12 cellular contexts compared by ENCODE assay signal in genomic region chr5:143562935-143563334, GRCh38.
DNase-seq lines count a peak whose midpoint lies in the region; ATAC-seq, FAIRE-seq and TF ChIP-seq lines count a peak whose summit lies in the region.
"Had no signal": no experiment of that assay in that cellular context is flagged by ENCODE, and none has a peak within 500 bp of the region (broad histone marks: within the 10 kb centered on the region; RNA-seq: fewer than 3 reads in every experiment).

No MANE protein-coding gene starts in this region.

- H3K4ac ChIP-seq in IMR-90 (ENCODE audit: low read depth, low read length) = peak overlapping the region; percentile 88

- peak overlapping the region; percentile 84 for H4K91ac ChIP-seq in IMR-90 (ENCODE audit: insufficient read depth, low read depth, low read length)

- H4K20me1 ChIP-seq in IMR-90 (ENCODE audit: insufficient read depth, low read length) = no peaks in the 10 kb centered on the region

- H3K27me3 ChIP-seq in IMR-90 (ENCODE audit: control insufficient read depth, insufficient read depth, low read length) = no peaks in the 10 kb centered on the region
- no peaks in the 10 kb centered on the region for H3K27me3 ChIP-seq in ovary
- no peaks in the 10 kb centered on the region for H3K27me3 ChIP-seq in A673 (replicated peaks; ENCODE audit: insufficient read depth, low read depth, low read length, poor library complexity)

- dilution Hi-C loops in IMR-90 (cut with HindIII; ENCODE audit: low sequenced_read_pairs, unreplicated experiment) = no loop called here

- H4K5ac ChIP-seq in IMR-90 (ENCODE audit: low read depth, low read length) = peak overlapping the region; percentile 70

- H3K23ac ChIP-seq in IMR-90 (ENCODE audit: low read depth, low read length) = peak overlapping the region; percentile 62; the same call in 1 of the 2 replicates

- FAIRE-seq in HTR-8/SVneo (lab: Jason Lieb, UNC) = no peak

- peak overlapping the region; percentile 84 for H2AFZ ChIP-seq in IMR-90 (replicated peaks; ENCODE audit: low read length, poor library complexity)

- H3K56ac ChIP-seq in IMR-90 (ENCODE audit: extremely low read depth, insufficient read depth, low read length) = no peak overlapping the region

- H2BK5ac ChIP-seq in IMR-90 (ENCODE audit: low read depth, low read length, poor library complexity, severe bottlenecking) = peak overlapping the region; percentile 78

- no peaks in the 10 kb centered on the region for H3K36me3 ChIP-seq in IMR-90 (ENCODE audit: control insufficient read depth, insufficient read depth, low read length)
- H3K36me3 ChIP-seq in ovary = no peaks in the 10 kb centered on the region
- H3K36me3 ChIP-seq in A673 (ENCODE audit: insufficient read depth, low read length, poor library complexity, severe bottlenecking) = no peaks in the 10 kb centered on the region

- no peak overlapping the region for H3K9ac ChIP-seq in IMR-90 (ENCODE audit: low read depth, low read length)

- POLR2A ChIA-PET in IMR-90 (lab: Charles Lee; ENCODE audit: unreplicated experiment) (no interaction called here), A673 (lab: Charles Lee; ENCODE audit: low non-redundant PET) (no interaction called here)

- H2BK20ac ChIP-seq in IMR-90 (ENCODE audit: low read depth, low read length) = peak overlapping the region; percentile 76

- H2BK15ac ChIP-seq in IMR-90 (ENCODE audit: low read depth, low read length) = peak overlapping the region; percentile 78; the same call in 2 of the 3 replicates

- H3K18ac ChIP-seq in IMR-90 (ENCODE audit: low read depth, low read length) = peak overlapping the region; percentile 75

- TF ChIP-seq POLR2A in IMR-90 (IDR thresholded peaks at IDR 0.05; ENCODE audit: low read depth, low read length) (no peak), ovary (IDR thresholded peaks at IDR 0.05) (no peak)

- CTCF ChIA-PET in IMR-90 (lab: Yijun Ruan, JAX) = no interaction called here
- CTCF ChIA-PET in A673 (lab: Charles Lee) = no interaction called here

- WGBS in IMR-90 (ENCODE audit: extremely low coverage in 2 of 2, insufficient read length in 1 of 2), 2 experiments = no CpG with 5 or more reads among the region's 4 CpGs
- 64 to 72% (median 65%) methylated on average over 4 of the region's 4 CpGs for WGBS in ovary, 3 donors

- no peak for TF ChIP-seq EP300 in ovary (IDR thresholded peaks at IDR 0.05)

- H3K14ac ChIP-seq in IMR-90 (replicated peaks; ENCODE audit: low read depth, low read length) = peak overlapping the region; percentile 77

- no peaks in the 10 kb centered on the region for H3K9me3 ChIP-seq in IMR-90 (ENCODE audit: control insufficient read depth, insufficient read depth, low read length)
- H3K9me3 ChIP-seq in ovary = no peaks in the 10 kb centered on the region
- H3K9me3 ChIP-seq in A673 (ENCODE audit: low read depth, low read length, poor library complexity, severe bottlenecking) = no peaks in the 10 kb centered on the region

- H3K4me3 ChIP-seq in IMR-90 (ENCODE audit: insufficient read depth, low read depth, low read length) (no peak overlapping the region), ovary (no peak overlapping the region), A673 (ENCODE audit: low read depth, low read length, poor library complexity, severe bottlenecking) (no peak overlapping the region)

- H2BK120ac ChIP-seq in IMR-90 (ENCODE audit: low read depth, low read length) = peak overlapping the region; percentile 86

- no peak for TF ChIP-seq CTCF in IMR-90 (conservative IDR thresholded peaks at IDR 0.05; ENCODE audit: low read depth, low read length)
- no peak for TF ChIP-seq CTCF in ovary (IDR thresholded peaks at IDR 0.05)
- no peak for TF ChIP-seq CTCF in A673 (conservative IDR thresholded peaks at IDR 0.05; ENCODE audit: low read depth, low read length)

- H3K4me2 ChIP-seq in IMR-90 (ENCODE audit: low read depth, low read length) = no peak overlapping the region

- H3K27ac ChIP-seq in IMR-90 (ENCODE audit: insufficient read depth, low read length) (peak overlapping the region; percentile 2; the same call in 1 of the 2 replicates), ovary (no peak overlapping the region), A673 (ENCODE audit: low read depth, low read length, poor library complexity, severe bottlenecking) (no peak overlapping the region)

- intact Hi-C loops in IMR-90 (cut with micrococcal nuclease) = no loop called here
- intact Hi-C loops in Right ventricle myocardium superior (cut with DNase I) = no loop called here
- intact Hi-C loops in sciatic nerve (cut with DNase I) = no loop called here
- intact Hi-C loops in ovary (cut with DNase I) = no loop called here
- intact Hi-C loops in A673 (cut with micrococcal nuclease; ENCODE audit: unreplicated experiment) = no loop called here

- TF ChIP-seq RAD21 in IMR-90 (IDR thresholded peaks at IDR 0.05; ENCODE audit: low read length) = no peak; the same call in 1 of the 2 replicates

- ATAC-seq in IMR-90 (ENCODE audit: low read depth) (peak; percentile 67), Right ventricle myocardium superior (ENCODE audit: poor library complexity) (peak; percentile 86), sciatic nerve (peak; percentile 96)
- ATAC-seq: activated CD8-positive, alpha-beta memory T cell treated with anti-CD3 and anti-CD28 coated beads, Interleukin-2, amount 10 ng/mL, durations not matched to agents 7 days and 5 days had no signal

- peak overlapping the region; percentile 17 for H2AK9ac ChIP-seq in IMR-90 (replicated peaks; ENCODE audit: low read depth, low read length, poor library complexity)

- H3K9me1 ChIP-seq in IMR-90 (ENCODE audit: insufficient read depth, low read length) = peaks cover 11% of the 10 kb centered on the region

- H3K4me1 ChIP-seq in IMR-90 (ENCODE audit: control insufficient read depth, insufficient read depth, low read length) = peaks cover 6% of the 10 kb centered on the region
- no peaks in the 10 kb centered on the region for H3K4me1 ChIP-seq in ovary (ENCODE audit: insufficient read depth)
- no peaks in the 10 kb centered on the region for H3K4me1 ChIP-seq in A673 (ENCODE audit: insufficient read depth, low read length, poor library complexity, severe bottlenecking)

- in situ Hi-C loops in IMR-90 (cut with MboI; ENCODE audit: low sequenced_read_pairs) = loop anchor here (10.0 kb wide), 1 partner anchor 262 kb away; no protein-coding TSS in a partner anchor

- BruUV-seq in IMR-90 (replicated peaks; lab: Mats Ljungman, UMichigan) (no TSS peak), A673 (replicated peaks; lab: Mats Ljungman, UMichigan) (no TSS peak)

- DNase-seq in IMR-90 = peak; percentile 86
- DNase-seq in amniotic stem cell (lab: John Stamatoyannopoulos, UW) = peak; percentile 28
- peak; percentile 37 for DNase-seq in Right ventricle myocardium superior
- DNase-seq in sciatic nerve (ENCODE audit: low spot score) = no peak
- no peak for DNase-seq in HTR-8/SVneo (ENCODE audit: insufficient read length, low spot score)
- no peak for DNase-seq in superior temporal gyrus (ENCODE audit: extremely low spot score)
- DNase-seq in ovary = no peak
- no peak for DNase-seq in A673 (ENCODE audit: low spot score)
- DNase-seq: activated CD8-positive, alpha-beta memory T cell treated with anti-CD3 and anti-CD28 coated beads, Interleukin-2, amount 10 ng/mL, durations not matched to agents 7 days and 5 days; DMS79 treated with DMSO at 0.1 percent for 48 hours; stimulated activated naive CD4-positive, alpha-beta T cell treated with Interleukin-2 at 50 U/mL for 16 hours; T-helper 2 cell had no signal

- H3K79me1 ChIP-seq in IMR-90 (ENCODE audit: low read depth in 1 of 2, low read length in 2 of 2) = no peaks in the 10 kb centered on the region

- H2AK5ac ChIP-seq in IMR-90 (ENCODE audit: low read depth, low read length) = peak overlapping the region; percentile 70

- peak overlapping the region; percentile 2 to 74; a peak in 3 of 4 replicates for H4K8ac ChIP-seq in IMR-90 (ENCODE audit: low read depth in 2 of 2, low read length in 2 of 2)

TF ChIP-seq in IMR-90, 13 proteins besides CTCF, POLR2A, EP300 and RAD21:
- TF ChIP-seq MXI1 (IDR thresholded peaks at IDR 0.05; ENCODE audit: borderline replicate concordance, low read depth, low read length) = no peak
- TF ChIP-seq ELK1 (IDR thresholded peaks at IDR 0.05; ENCODE audit: borderline replicate concordance, low read depth, low read length) = no peak
- TF ChIP-seq CEBPB (IDR thresholded peaks at IDR 0.05; ENCODE audit: low read depth, low read length) = peak; percentile 51; the same call in 1 of the 2 replicates
- no peak for TF ChIP-seq SMC3 (IDR thresholded peaks at IDR 0.05; ENCODE audit: low read depth, low read length)

Comparison
In these comparisons a context has a peak if more than half of its experiments do, and no peak if none do; other contexts are left out.
1. DNase-seq: peak in IMR-90 (single experiment), amniotic stem cell (single experiment) and Right ventricle myocardium superior (single experiment); none in sciatic nerve (single experiment), HTR-8/SVneo (single experiment), superior temporal gyrus (single experiment), ovary (0 of 5) and A673 (single experiment).
2. Peak in every context shown above with its lines, with median percentiles within 50 percentile points of each other: ATAC-seq.